In genomic region chr14:50658203-50658602, GRCh38 we compare ENCODE assay signal across 10 cellular contexts. TPM values are rescaled to one million over a fixed set of nuclear protein-coding genes. Genes with fewer than 3 reads are reported as not detected.
DNase-seq lines count a peak whose midpoint lies in the region; ATAC-seq and TF ChIP-seq lines count a peak whose summit lies in the region.
"Had no signal": no experiment of that assay in that cellular context is flagged by ENCODE, and none has a peak within 500 bp of the region (broad histone marks: within the 10 kb centered on the region; RNA-seq: fewer than 3 reads in every experiment).

No MANE protein-coding gene starts in this region.

- no peaks in the 10 kb centered on the region for H3K9me3 ChIP-seq in skeletal muscle satellite cell (replicated peaks; ENCODE audit: low read length)
- no peaks in the 10 kb centered on the region for H3K9me3 ChIP-seq in mucosa of descending colon

- H3K36me3 ChIP-seq in skeletal muscle satellite cell (ENCODE audit: insufficient read depth, low read length) (peaks cover 21% of the 10 kb centered on the region), mucosa of descending colon (ENCODE audit: low read depth) (no peaks in the 10 kb centered on the region)

- intact Hi-C loops in mucosa of descending colon (cut with DNase I, micrococcal nuclease): no loop called here

- H3K27ac ChIP-seq in caudate nucleus (ENCODE audit: low read depth, low read length): peak overlapping the region; percentile 2

- H3K4me2 ChIP-seq in skeletal muscle satellite cell (ENCODE audit: low read length): peak overlapping the region; percentile 50

- DNase-seq in H4 (ENCODE audit: low spot score) (peak; percentile 54), caudate nucleus (lab: John Stamatoyannopoulos, UW) (no peak), iPS DF 19.7 (ENCODE audit: low read depth, low spot score) (peak; percentile 45), mucosa of descending colon (no peak), AML-193 (lab: John Stamatoyannopoulos, UW) (no peak)
- DNase-seq: activated CD4-positive, alpha-beta memory T cell treated with anti-CD3 and anti-CD28 coated beads, Interleukin-2, amount 10 ng/mL, durations not matched to agents 7 days and 5 days; Karpas-422 had no signal

- no peaks in the 10 kb centered on the region for H3K27me3 ChIP-seq in skeletal muscle satellite cell (ENCODE audit: control insufficient read depth, insufficient read depth, low read length)

- H3K9ac ChIP-seq in skeletal muscle satellite cell (ENCODE audit: low read depth, low read length): no peak overlapping the region

- no peak for ATAC-seq in mucosa of descending colon
- ATAC-seq in GM18909 (IDR thresholded peaks at IDR 0.05; ENCODE audit: poor library complexity, unreplicated experiment): no peak
- no peak for ATAC-seq in GM21717 (IDR thresholded peaks at IDR 0.05; ENCODE audit: unreplicated experiment)

- peaks cover 14% of the 10 kb centered on the region for H3K4me1 ChIP-seq in skeletal muscle satellite cell (ENCODE audit: control insufficient read depth, insufficient read depth, low read length)
- H3K4me1 ChIP-seq in mucosa of descending colon (ENCODE audit: low read depth): no peaks in the 10 kb centered on the region

- H3K4me3 ChIP-seq in skeletal muscle satellite cell (ENCODE audit: low read length) (no peak overlapping the region), mucosa of descending colon (no peak overlapping the region)

- TF ChIP-seq CTCF in mucosa of descending colon (IDR thresholded peaks at IDR 0.05): no peak

RNA-seq across cellular contexts. Expression of gene SAV1, which starts 9.9 kb away (rescaled TPM):
- total RNA-seq in H4 (2014; rRNA removed; shearing (Covaris generic)): 19.4 and 29.1 TPM in 2 replicates
- 11.4 and 15.2 TPM in 2 replicates for total RNA-seq in skeletal muscle satellite cell (2012; rRNA removed)
- total RNA-seq in mucosa of descending colon: 10 to 100 TPM; 17.0 to 29.0 (median 18.0) TPM

Comparison
In these comparisons a context has a peak if more than half of its experiments do, and no peak if none do; other contexts are left out.
1. DNase-seq: peak in H4 (single experiment) and iPS DF 19.7 (single experiment); none in caudate nucleus (0 of 61), mucosa of descending colon (0 of 3) and AML-193 (0 of 2).